ENCODE assay signal across 3 cellular contexts in genomic region chr13:113965383-113965874, GRCh38.
TF ChIP-seq lines count a peak whose summit lies in the region.

No MANE protein-coding gene starts in this region.

TF ChIP-seq in HEK293, 187 proteins besides CTCF, POLR2A, EP300 and RAD21:
- TF ChIP-seq ZNF513 (tag by site-specific recombination; IDR thresholded peaks at IDR 0.05) (peak; percentile 91; the same call in 1 of the 2 replicates), MYNN (tag by site-specific recombination; IDR thresholded peaks at IDR 0.05; ENCODE audit: borderline replicate concordance) (no peak), GLIS1 (tag by site-specific recombination; IDR thresholded peaks at IDR 0.05) (no peak)
TF ChIP-seq in HEK293: peak in this region for 1.

TF ChIP-seq in IMR-90, 13 proteins besides CTCF, POLR2A, EP300 and RAD21:
- no peak for TF ChIP-seq USF2 (IDR thresholded peaks at IDR 0.05; ENCODE audit: low read depth, low read length)
- TF ChIP-seq MAFK (IDR thresholded peaks at IDR 0.05; ENCODE audit: low read depth, low read length): no peak
- TF ChIP-seq CHD1 (IDR thresholded peaks at IDR 0.05; ENCODE audit: low read depth, low read length): no peak
- no peak for TF ChIP-seq MXI1 (IDR thresholded peaks at IDR 0.05; ENCODE audit: borderline replicate concordance, low read depth, low read length)
- no peak for TF ChIP-seq SMC3 (IDR thresholded peaks at IDR 0.05; ENCODE audit: low read depth, low read length)
- TF ChIP-seq RCOR1 (IDR thresholded peaks at IDR 0.05; ENCODE audit: insufficient replicate concordance, low read length): no peak

TF ChIP-seq in K562, 482 proteins besides CTCF, POLR2A, EP300 and RAD21:
- no peak for TF ChIP-seq ATF1 (CRISPR knock-in tag; IDR thresholded peaks at IDR 0.05)
- peak; percentile 29 for TF ChIP-seq ATF1 (tag; IDR thresholded peaks at IDR 0.05)
- TF ChIP-seq ZNF586 (CRISPR knock-in tag; conservative IDR thresholded peaks at IDR 0.05): no peak
